In the genomic region with DNA sequence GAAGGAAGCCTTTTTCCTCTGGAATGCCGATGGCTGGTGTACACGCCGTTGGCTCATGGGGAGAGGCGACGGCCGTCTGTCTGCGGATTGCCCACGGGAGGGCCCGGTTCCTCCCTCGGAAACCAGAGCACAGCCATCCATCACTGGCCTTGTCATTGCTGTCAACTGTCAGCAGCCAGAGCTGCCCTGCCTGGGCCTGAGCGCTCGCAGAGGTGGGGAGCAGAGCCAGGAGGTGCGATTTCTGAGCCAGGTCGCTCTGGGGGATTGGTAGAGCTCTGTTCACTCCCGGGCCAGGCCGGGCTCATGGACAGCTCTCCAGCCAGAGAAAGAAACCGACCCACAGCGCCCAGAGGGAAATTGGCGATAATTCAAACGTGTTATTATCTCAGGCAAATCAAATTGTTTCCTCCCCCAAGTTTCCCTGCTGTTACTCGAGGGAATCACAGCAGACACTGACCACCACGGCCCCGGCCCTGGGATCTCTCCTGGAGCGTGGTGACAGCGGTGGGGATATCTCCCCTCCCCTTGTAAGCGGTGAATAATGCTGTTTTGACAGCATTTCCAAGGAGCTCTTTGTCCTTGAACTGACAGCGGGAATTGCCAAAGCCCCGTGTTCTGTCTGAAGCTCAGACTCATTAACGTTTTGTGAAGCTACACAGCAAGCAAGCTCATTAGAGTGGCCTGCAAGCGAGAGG, we compare ENCODE assay signal across 1 cellular context.
A peak's percentile ranks its signal among the peaks of the same experiment; 100 is the strongest.
TF ChIP-seq lines count a peak whose summit lies in the region.

No MANE protein-coding gene starts in this region.

TF ChIP-seq in K562, 482 proteins besides CTCF, POLR2A, EP300 and RAD21:
- TF ChIP-seq RBM22 (IDR thresholded peaks at IDR 0.05; ENCODE audit: low read depth, low read length, poor library complexity, severe bottlenecking) = no peak
- TF ChIP-seq HDGF (IDR thresholded peaks at IDR 0.05) = no peak
- no peak for TF ChIP-seq CHD1 (IDR thresholded peaks at IDR 0.05; ENCODE audit: low read length)
- no peak for TF ChIP-seq ARID2 (IDR thresholded peaks at IDR 0.05)
- TF ChIP-seq, protein P1, sequence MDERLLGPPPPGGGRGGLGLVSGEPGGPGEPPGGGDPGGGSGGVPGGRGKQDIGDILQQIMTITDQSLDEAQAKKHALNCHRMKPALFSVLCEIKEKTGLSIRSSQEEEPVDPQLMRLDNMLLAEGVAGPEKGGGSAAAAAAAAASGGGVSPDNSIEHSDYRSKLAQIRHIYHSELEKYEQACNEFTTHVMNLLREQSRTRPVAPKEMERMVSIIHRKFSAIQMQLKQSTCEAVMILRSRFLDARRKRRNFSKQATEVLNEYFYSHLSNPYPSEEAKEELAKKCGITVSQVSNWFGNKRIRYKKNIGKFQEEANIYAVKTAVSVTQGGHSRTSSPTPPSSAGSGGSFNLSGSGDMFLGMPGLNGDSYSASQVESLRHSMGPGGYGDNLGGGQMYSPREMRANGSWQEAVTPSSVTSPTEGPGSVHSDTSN (CRISPR knock-in tag; IDR thresholded peaks at IDR 0.05; ENCODE audit: low read depth) = peak; percentile 66
- TF ChIP-seq, protein P1 (tag; conservative IDR thresholded peaks at IDR 0.05; ENCODE audit: low read depth) = peak; percentile 92
- TF ChIP-seq E2F6 (IDR thresholded peaks at IDR 0.05; ENCODE audit: borderline replicate concordance in 1 of 2, extremely low read depth in 1 of 2, insufficient read depth in 1 of 2, insufficient read length in 1 of 2, low read depth in 1 of 2, low read length in 1 of 2, poor library complexity in 1 of 2, severe bottlenecking in 1 of 2) = no peak
- no peak for TF ChIP-seq TCFL5 (CRISPR knock-in tag; conservative IDR thresholded peaks at IDR 0.05)
- 0 out of 2 replicates have a peak, but pooled peaks have one; percentile 33 for TF ChIP-seq SMAD4 (CRISPR knock-in tag; conservative IDR thresholded peaks at IDR 0.05)
- TF ChIP-seq MEF2D (tag; conservative IDR thresholded peaks at IDR 0.05; ENCODE audit: low read depth) = no peak
- TF ChIP-seq, protein P2, sequence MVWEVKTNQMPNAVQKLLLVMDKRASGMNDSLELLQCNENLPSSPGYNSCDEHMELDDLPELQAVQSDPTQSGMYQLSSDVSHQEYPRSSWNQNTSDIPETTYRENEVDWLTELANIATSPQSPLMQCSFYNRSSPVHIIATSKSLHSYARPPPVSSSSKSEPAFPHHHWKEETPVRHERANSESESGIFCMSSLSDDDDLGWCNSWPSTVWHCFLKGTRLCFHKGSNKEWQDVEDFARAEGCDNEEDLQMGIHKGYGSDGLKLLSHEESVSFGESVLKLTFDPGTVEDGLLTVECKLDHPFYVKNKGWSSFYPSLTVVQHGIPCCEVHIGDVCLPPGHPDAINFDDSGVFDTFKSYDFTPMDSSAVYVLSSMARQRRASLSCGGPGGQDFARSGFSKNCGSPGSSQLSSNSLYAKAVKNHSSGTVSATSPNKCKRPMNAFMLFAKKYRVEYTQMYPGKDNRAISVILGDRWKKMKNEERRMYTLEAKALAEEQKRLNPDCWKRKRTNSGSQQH (CRISPR knock-in tag; IDR thresholded peaks at IDR 0.05) = no peak
- TF ChIP-seq RHOXF2B (CRISPR knock-in tag; conservative IDR thresholded peaks at IDR 0.05) = no peak
- no peak for TF ChIP-seq ZNF511 (CRISPR knock-in tag; IDR thresholded peaks at IDR 0.05)
- no peak for TF ChIP-seq KDM1A (IDR thresholded peaks at IDR 0.05)
- TF ChIP-seq, protein P3, sequence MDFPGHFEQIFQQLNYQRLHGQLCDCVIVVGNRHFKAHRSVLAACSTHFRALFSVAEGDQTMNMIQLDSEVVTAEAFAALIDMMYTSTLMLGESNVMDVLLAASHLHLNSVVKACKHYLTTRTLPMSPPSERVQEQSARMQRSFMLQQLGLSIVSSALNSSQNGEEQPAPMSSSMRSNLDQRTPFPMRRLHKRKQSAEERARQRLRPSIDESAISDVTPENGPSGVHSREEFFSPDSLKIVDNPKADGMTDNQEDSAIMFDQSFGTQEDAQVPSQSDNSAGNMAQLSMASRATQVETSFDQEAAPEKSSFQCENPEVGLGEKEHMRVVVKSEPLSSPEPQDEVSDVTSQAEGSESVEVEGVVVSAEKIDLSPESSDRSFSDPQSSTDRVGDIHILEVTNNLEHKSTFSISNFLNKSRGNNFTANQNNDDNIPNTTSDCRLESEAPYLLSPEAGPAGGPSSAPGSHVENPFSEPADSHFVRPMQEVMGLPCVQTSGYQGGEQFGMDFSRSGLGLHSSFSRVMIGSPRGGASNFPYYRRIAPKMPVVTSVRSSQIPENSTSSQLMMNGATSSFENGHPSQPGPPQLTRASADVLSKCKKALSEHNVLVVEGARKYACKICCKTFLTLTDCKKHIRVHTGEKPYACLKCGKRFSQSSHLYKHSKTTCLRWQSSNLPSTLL (IDR thresholded peaks at IDR 0.05) = no peak
- TF ChIP-seq HOXB6 (CRISPR knock-in tag; IDR thresholded peaks at IDR 0.05; ENCODE audit: borderline replicate concordance) = no peak
- no peak for TF ChIP-seq ZSCAN29 (IDR thresholded peaks at IDR 0.05)
- TF ChIP-seq ZNF444 (CRISPR knock-in tag; IDR thresholded peaks at IDR 0.05) = no peak
- peak; percentile 97 for TF ChIP-seq MEIS2 (IDR thresholded peaks at IDR 0.05; ENCODE audit: partially characterized antibody)
- no peak for TF ChIP-seq ILF3 (IDR thresholded peaks at IDR 0.05; ENCODE audit: borderline replicate concordance)
- TF ChIP-seq, protein P4, sequence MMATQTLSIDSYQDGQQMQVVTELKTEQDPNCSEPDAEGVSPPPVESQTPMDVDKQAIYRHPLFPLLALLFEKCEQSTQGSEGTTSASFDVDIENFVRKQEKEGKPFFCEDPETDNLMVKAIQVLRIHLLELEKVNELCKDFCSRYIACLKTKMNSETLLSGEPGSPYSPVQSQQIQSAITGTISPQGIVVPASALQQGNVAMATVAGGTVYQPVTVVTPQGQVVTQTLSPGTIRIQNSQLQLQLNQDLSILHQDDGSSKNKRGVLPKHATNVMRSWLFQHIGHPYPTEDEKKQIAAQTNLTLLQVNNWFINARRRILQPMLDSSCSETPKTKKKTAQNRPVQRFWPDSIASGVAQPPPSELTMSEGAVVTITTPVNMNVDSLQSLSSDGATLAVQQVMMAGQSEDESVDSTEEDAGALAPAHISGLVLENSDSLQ (IDR thresholded peaks at IDR 0.05) = peak; percentile 91
- no peak for TF ChIP-seq CHD7 (IDR thresholded peaks at IDR 0.05; ENCODE audit: low read depth, low read length)
- TF ChIP-seq FOXO4 (CRISPR knock-in tag; IDR thresholded peaks at IDR 0.05) = no peak
- TF ChIP-seq, protein P5, sequence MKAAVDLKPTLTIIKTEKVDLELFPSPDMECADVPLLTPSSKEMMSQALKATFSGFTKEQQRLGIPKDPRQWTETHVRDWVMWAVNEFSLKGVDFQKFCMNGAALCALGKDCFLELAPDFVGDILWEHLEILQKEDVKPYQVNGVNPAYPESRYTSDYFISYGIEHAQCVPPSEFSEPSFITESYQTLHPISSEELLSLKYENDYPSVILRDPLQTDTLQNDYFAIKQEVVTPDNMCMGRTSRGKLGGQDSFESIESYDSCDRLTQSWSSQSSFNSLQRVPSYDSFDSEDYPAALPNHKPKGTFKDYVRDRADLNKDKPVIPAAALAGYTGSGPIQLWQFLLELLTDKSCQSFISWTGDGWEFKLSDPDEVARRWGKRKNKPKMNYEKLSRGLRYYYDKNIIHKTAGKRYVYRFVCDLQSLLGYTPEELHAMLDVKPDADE (conservative IDR thresholded peaks at IDR 0.05; ENCODE audit: control insufficient read depth, low read depth, low read length) = no peak
